In the genomic region with DNA sequence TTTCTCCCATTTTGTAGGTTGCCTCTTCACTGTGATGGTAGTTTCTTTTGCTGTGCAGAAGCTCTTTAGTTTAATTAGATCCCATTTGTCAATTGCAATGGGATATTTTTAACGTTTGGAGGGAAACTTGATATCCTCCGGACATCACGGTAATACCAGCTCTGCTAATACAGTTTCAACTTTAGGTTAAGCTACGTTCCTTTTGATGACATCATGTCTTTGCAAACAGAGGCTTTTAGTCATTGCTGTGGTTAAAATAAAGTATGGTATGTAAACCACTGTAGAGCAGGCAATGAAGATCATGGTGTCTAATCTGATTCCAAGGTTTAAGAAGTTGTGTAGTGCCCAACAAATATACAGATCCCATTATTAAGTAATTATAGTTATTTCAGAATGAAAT, we compare ENCODE assay signal across 19 cellular contexts.
DNase-seq lines count a peak whose midpoint lies in the region; ATAC-seq and TF ChIP-seq lines count a peak whose summit lies in the region.
"Had no signal": no experiment of that assay in that cellular context is flagged by ENCODE, and none has a peak within 500 bp of the region (broad histone marks: within the 10 kb centered on the region; RNA-seq: fewer than 3 reads in every experiment).

No MANE protein-coding gene starts in this region.

- intact Hi-C loops in PC-3 (cut with micrococcal nuclease), result no loop called here

- no peak overlapping the region for H2AFZ ChIP-seq in PC-3 (ENCODE audit: low read length)
- H2AFZ ChIP-seq in fibroblast of lung (ENCODE audit: low read length), result no peak overlapping the region
- H2AFZ ChIP-seq: GM23338, hepatocyte had no signal

- H3K9me3 ChIP-seq in HEK293 (ENCODE audit: control insufficient read depth, insufficient read depth, low read depth, low read length), result no peaks in the 10 kb centered on the region
- 0 out of 2 replicates have a peak, but pooled peaks cover 6% of the 10 kb centered on the region for H3K9me3 ChIP-seq in PC-3 (ENCODE audit: low read length)
- H3K9me3 ChIP-seq in fibroblast of lung (ENCODE audit: control insufficient read depth, insufficient read depth, low read depth, low read length), result no peaks in the 10 kb centered on the region

- no peaks in the 10 kb centered on the region for H3K79me2 ChIP-seq in PC-3 (ENCODE audit: low read length)
- no peaks in the 10 kb centered on the region for H3K79me2 ChIP-seq in fibroblast of lung (ENCODE audit: control insufficient read depth, insufficient read depth, low read length)
- H3K79me2 ChIP-seq: hepatocyte had no signal

- no peaks in the 10 kb centered on the region for H4K20me1 ChIP-seq in PC-3 (ENCODE audit: low read length)
- no peaks in the 10 kb centered on the region for H4K20me1 ChIP-seq in fibroblast of lung (ENCODE audit: control insufficient read depth, extremely low read depth, insufficient read depth, low read length)

- no peaks in the 10 kb centered on the region for H3K4me1 ChIP-seq in HEK293 (ENCODE audit: control insufficient read depth, insufficient read depth, low read length)
- no peaks in the 10 kb centered on the region for H3K4me1 ChIP-seq in PC-3 (ENCODE audit: insufficient read depth, low read length)
- H3K4me1 ChIP-seq in fibroblast of lung (ENCODE audit: control insufficient read depth, extremely low read depth, insufficient read depth, low read length), result no peaks in the 10 kb centered on the region

- ATAC-seq in PC-3 (no peak), GM21529 (IDR thresholded peaks at IDR 0.05; ENCODE audit: unreplicated experiment) (no peak), GM19452 (IDR thresholded peaks at IDR 0.05; ENCODE audit: unreplicated experiment) (no peak), GM18511 (IDR thresholded peaks at IDR 0.05; ENCODE audit: unreplicated experiment) (no peak)
- ATAC-seq: activated CD4-positive, CD25-positive, alpha-beta regulatory T cell treated with anti-CD3 and anti-CD28 coated beads, Interleukin-2, amount 50 U/mL, for 24 hours; GM23338; K562; Right ventricle myocardium inferior; stimulated activated memory B cell treated with anti-CD40 and anti-IgM and Interleukin-4, amounts not matched to agents 10 μg/mL and 1 μg/mL and 100 μg/mL, for 72 hours had no signal

- peak; percentile 5 for DNase-seq in AG10803 (ENCODE audit: low read depth)
- DNase-seq in PC-3, result peak; percentile 63
- peak; percentile 4 to 7 for DNase-seq in fibroblast of lung (ENCODE audit: low read depth in 2 of 2)
- no peak for DNase-seq in COR-L47 (lab: John Stamatoyannopoulos, UW)
- DNase-seq: activated CD4-positive, alpha-beta T cell treated with anti-CD3 and anti-CD28 coated beads, Interleukin-2, amount 50 U/mL, for 4 hours; activated naive CD4-positive, alpha-beta T cell treated with anti-CD3 and anti-CD28 coated beads for 36 hours; DMS153; NCI-H2081 treated with DMSO at 0.1 percent for 48 hours; T-helper 2 cell had no signal

- no peak for TF ChIP-seq CTCF in AG10803 (conservative IDR thresholded peaks at IDR 0.05; ENCODE audit: low read length)
- TF ChIP-seq CTCF in HEK293 (tag by site-specific recombination; IDR thresholded peaks at IDR 0.05), result no peak
- no peak for TF ChIP-seq CTCF in PC-3 (conservative IDR thresholded peaks at IDR 0.05; ENCODE audit: low read depth, low read length)
- TF ChIP-seq CTCF in fibroblast of lung (conservative IDR thresholded peaks at IDR 0.05 in 1 of 2, IDR thresholded peaks at IDR 0.05 in 1 of 2; ENCODE audit: low read depth in 1 of 2, low read length in 2 of 2), result no peak

- BruUV-seq in PC-3 (replicated peaks; lab: Mats Ljungman, UMichigan), result no TSS peak

- H3K4me2 ChIP-seq in PC-3 (ENCODE audit: low read length) (no peak overlapping the region), fibroblast of lung (ENCODE audit: extremely low read depth, insufficient read depth, low read length) (no peak overlapping the region)
- H3K4me2 ChIP-seq: GM23338, hepatocyte had no signal

- H3K9me2 ChIP-seq in PC-3 (replicated peaks; ENCODE audit: low read length), result no peaks in the 10 kb centered on the region

- H3K27ac ChIP-seq in HEK293 (ENCODE audit: extremely low read depth, low read depth, low read length), result no peak overlapping the region
- no peak overlapping the region for H3K27ac ChIP-seq in PC-3 (ENCODE audit: low read length)
- H3K27ac ChIP-seq in fibroblast of lung (ENCODE audit: insufficient read depth, low read length), result no peak overlapping the region
- H3K27ac ChIP-seq: hepatocyte had no signal

- H3K27me3 ChIP-seq in PC-3 (ENCODE audit: low read length), result no peaks in the 10 kb centered on the region
- no peaks in the 10 kb centered on the region for H3K27me3 ChIP-seq in fibroblast of lung (ENCODE audit: control insufficient read depth, insufficient read depth, low read length)
- H3K27me3 ChIP-seq: hepatocyte had no signal

- H3K36me3 ChIP-seq in HEK293 (ENCODE audit: control insufficient read depth in 2 of 2, insufficient read depth in 1 of 2, low read length in 2 of 2), result no peaks in the 10 kb centered on the region
- H3K36me3 ChIP-seq in PC-3 (ENCODE audit: low read depth, low read length), result no peaks in the 10 kb centered on the region
- H3K36me3 ChIP-seq in fibroblast of lung (ENCODE audit: control insufficient read depth, insufficient read depth, low read length), result no peaks in the 10 kb centered on the region

- CTCF ChIA-PET in HEK293 (lab: Yijun Ruan, JAX) (no interaction called here), PC-3 (lab: Charles Lee) (no interaction called here)

- no peaks in the 10 kb centered on the region for H3F3A ChIP-seq in PC-3 (ENCODE audit: low read length, unreplicated experiment)

- H3K4me3 ChIP-seq in AG10803 (ENCODE audit: low read length), result no peak overlapping the region
- no peak overlapping the region for H3K4me3 ChIP-seq in HEK293 (ENCODE audit: low read depth, low read length)
- H3K4me3 ChIP-seq in PC-3 (ENCODE audit: low read length), result no peak overlapping the region
- H3K4me3 ChIP-seq in fibroblast of lung (replicated peaks in 1 of 4; ENCODE audit: control extremely low read depth in 1 of 4, insufficient read depth in 1 of 4, low read depth in 3 of 4, low read length in 4 of 4), result no peak overlapping the region
- H3K4me3 ChIP-seq: GM23338, hepatocyte, K562 had no signal

- POLR2A ChIA-PET in HEK293 (lab: Yijun Ruan, JAX) (no interaction called here), PC-3 (lab: Charles Lee; ENCODE audit: unreplicated experiment) (no interaction called here)

- H3K9ac ChIP-seq in PC-3 (ENCODE audit: low read length) (no peak overlapping the region), fibroblast of lung (ENCODE audit: insufficient read depth, low read length) (no peak overlapping the region)

TF ChIP-seq in HEK293, 187 proteins besides CTCF, POLR2A, EP300 and RAD21 (continues in another document):
- TF ChIP-seq ZNF629 (tag by site-specific recombination; IDR thresholded peaks at IDR 0.05) (peak; percentile 68), ZNF311 (tag by site-specific recombination; IDR thresholded peaks at IDR 0.05; ENCODE audit: borderline replicate concordance) (no peak), ZNF146 (tag by site-specific recombination; IDR thresholded peaks at IDR 0.05) (no peak), ZNF433 (tag by site-specific recombination; IDR thresholded peaks at IDR 0.05; ENCODE audit: low read depth) (no peak), ZNF366 (tag by site-specific recombination; conservative IDR thresholded peaks at IDR 0.05) (peak; percentile 61)
- TF ChIP-seq, protein P1, sequence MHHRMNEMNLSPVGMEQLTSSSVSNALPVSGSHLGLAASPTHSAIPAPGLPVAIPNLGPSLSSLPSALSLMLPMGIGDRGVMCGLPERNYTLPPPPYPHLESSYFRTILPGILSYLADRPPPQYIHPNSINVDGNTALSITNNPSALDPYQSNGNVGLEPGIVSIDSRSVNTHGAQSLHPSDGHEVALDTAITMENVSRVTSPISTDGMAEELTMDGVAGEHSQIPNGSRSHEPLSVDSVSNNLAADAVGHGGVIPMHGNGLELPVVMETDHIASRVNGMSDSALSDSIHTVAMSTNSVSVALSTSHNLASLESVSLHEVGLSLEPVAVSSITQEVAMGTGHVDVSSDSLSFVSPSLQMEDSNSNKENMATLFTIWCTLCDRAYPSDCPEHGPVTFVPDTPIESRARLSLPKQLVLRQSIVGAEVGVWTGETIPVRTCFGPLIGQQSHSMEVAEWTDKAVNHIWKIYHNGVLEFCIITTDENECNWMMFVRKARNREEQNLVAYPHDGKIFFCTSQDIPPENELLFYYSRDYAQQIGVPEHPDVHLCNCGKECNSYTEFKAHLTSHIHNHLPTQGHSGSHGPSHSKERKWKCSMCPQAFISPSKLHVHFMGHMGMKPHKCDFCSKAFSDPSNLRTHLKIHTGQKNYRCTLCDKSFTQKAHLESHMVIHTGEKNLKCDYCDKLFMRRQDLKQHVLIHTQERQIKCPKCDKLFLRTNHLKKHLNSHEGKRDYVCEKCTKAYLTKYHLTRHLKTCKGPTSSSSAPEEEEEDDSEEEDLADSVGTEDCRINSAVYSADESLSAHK (tag by site-specific recombination; IDR thresholded peaks at IDR 0.05), result 0 out of 2 replicates have a peak, but pooled peaks have one; percentile 13
- TF ChIP-seq, protein P2, sequence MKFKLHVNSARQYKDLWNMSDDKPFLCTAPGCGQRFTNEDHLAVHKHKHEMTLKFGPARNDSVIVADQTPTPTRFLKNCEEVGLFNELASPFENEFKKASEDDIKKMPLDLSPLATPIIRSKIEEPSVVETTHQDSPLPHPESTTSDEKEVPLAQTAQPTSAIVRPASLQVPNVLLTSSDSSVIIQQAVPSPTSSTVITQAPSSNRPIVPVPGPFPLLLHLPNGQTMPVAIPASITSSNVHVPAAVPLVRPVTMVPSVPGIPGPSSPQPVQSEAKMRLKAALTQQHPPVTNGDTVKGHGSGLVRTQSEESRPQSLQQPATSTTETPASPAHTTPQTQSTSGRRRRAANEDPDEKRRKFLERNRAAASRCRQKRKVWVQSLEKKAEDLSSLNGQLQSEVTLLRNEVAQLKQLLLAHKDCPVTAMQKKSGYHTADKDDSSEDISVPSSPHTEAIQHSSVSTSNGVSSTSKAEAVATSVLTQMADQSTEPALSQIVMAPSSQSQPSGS (tag by site-specific recombination; IDR thresholded peaks at IDR 0.05; ENCODE audit: low read depth), result peak; percentile 71
- TF ChIP-seq, protein P3, sequence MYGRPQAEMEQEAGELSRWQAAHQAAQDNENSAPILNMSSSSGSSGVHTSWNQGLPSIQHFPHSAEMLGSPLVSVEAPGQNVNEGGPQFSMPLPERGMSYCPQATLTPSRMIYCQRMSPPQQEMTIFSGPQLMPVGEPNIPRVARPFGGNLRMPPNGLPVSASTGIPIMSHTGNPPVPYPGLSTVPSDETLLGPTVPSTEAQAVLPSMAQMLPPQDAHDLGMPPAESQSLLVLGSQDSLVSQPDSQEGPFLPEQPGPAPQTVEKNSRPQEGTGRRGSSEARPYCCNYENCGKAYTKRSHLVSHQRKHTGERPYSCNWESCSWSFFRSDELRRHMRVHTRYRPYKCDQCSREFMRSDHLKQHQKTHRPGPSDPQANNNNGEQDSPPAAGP (tag by site-specific recombination; IDR thresholded peaks at IDR 0.05), result no peak
